23 cellular contexts compared by ENCODE assay signal in the genomic region with DNA sequence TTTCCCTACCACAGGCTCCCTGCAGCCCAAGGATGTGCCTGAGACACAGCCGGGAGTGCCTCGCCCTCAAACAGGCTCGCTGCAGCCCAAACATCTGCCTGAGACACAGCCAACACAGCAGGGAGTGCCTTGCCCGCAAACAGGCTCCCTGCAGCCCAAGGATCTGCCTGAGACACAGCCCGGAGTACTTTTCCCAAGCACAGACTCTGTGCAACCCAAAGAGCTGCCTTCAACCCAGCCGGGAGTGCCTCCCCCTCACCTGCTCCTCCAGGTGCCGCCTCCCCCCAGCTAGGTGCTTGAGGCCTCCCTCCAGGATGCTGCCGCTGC. TPM values are rescaled to one million over a fixed set of nuclear protein-coding genes. Genes with fewer than 3 reads are reported as not detected.
DNase-seq lines count a peak whose midpoint lies in the region; ATAC-seq, FAIRE-seq and TF ChIP-seq lines count a peak whose summit lies in the region.
"Had no signal": no experiment of that assay in that cellular context is flagged by ENCODE, and none has a peak within 500 bp of the region (broad histone marks: within the 10 kb centered on the region; RNA-seq: fewer than 3 reads in every experiment).

No MANE protein-coding gene starts in this region.

- TF ChIP-seq RAD21 in K562 (CRISPR knock-in tag; conservative IDR thresholded peaks at IDR 0.05 in 1 of 2, IDR thresholded peaks at IDR 0.05 in 1 of 2), result no peak

- no peaks in the 10 kb centered on the region for H3K4me1 Mint-ChIP-seq in glutamatergic neuron (ENCODE audit: low read depth, unreplicated experiment)
- no peaks in the 10 kb centered on the region for H3K4me1 Mint-ChIP-seq in activated naive CD4-positive, alpha-beta T cell treated with anti-CD3 and anti-CD28 coated beads, Interleukin-2, amount 10 ng/mL, durations not matched to agents 7 days and 5 days
- H3K4me1 Mint-ChIP-seq: brain; stimulated activated naive CD8-positive, alpha-beta T cell treated with anti-CD3 and anti-CD28 coated beads, Interleukin-15, amount 100 ng/mL, for 72 hours had no signal

- H3K27ac ChIP-seq in K562 (ENCODE audit: extremely low read depth, low read depth, low read length), result no peak overlapping the region
- H3K27ac ChIP-seq: coronary artery, sigmoid colon, transverse colon had no signal

- WGBS in K562 (ENCODE audit: insufficient coverage, low coverage, missing lambda C conversion rate), result 0% methylated on average over 8 of the region's 8 CpGs

- no TSS peak for BruUV-seq in K562 (replicated peaks; lab: Mats Ljungman, UMichigan)

- no peaks in the 10 kb centered on the region for H3K9me3 ChIP-seq in K562 (replicated peaks; ENCODE audit: control insufficient read depth, insufficient read depth, low read depth, low read length)
- H3K9me3 ChIP-seq: sigmoid colon, transverse colon had no signal

- H3K27ac Mint-ChIP-seq in glutamatergic neuron (ENCODE audit: unreplicated experiment), result no peak overlapping the region
- H3K27ac Mint-ChIP-seq in activated naive CD4-positive, alpha-beta T cell treated with anti-CD3 and anti-CD28 coated beads, Interleukin-2, amount 10 ng/mL, durations not matched to agents 7 days and 5 days, result no peak overlapping the region
- H3K27ac Mint-ChIP-seq: brain; stimulated activated naive CD8-positive, alpha-beta T cell treated with anti-CD3 and anti-CD28 coated beads, Interleukin-15, amount 100 ng/mL, for 72 hours; T-helper 1 cell treated with Interleukin-12 subunit alpha and Interleukin-12 subunit beta and Interleukin-4 antibody, amounts not matched to agents 30 μg/mL and 1 μg/mL, for 36 hours had no signal

- no peaks in the 10 kb centered on the region for H3K36me3 Mint-ChIP-seq in glutamatergic neuron (ENCODE audit: unreplicated experiment)
- H3K36me3 Mint-ChIP-seq in activated naive CD4-positive, alpha-beta T cell treated with anti-CD3 and anti-CD28 coated beads, Interleukin-2, amount 10 ng/mL, durations not matched to agents 7 days and 5 days, result no peaks in the 10 kb centered on the region
- H3K36me3 Mint-ChIP-seq: brain had no signal

- TF ChIP-seq POLR2A in K562 (conservative IDR thresholded peaks at IDR 0.05), result no peak

- H3K27me3 ChIP-seq in H7 (ENCODE audit: control insufficient read depth, insufficient read depth, low read length) (peaks cover 2% of the 10 kb centered on the region; the same call in 1 of the 2 replicates), K562 (ENCODE audit: control insufficient read depth in 2 of 2, insufficient read depth in 2 of 2, low read length in 2 of 2) (peaks cover 4 to 57% of the 10 kb centered on the region in 2 experiments; a peak in 4 of 5 replicates)
- H3K27me3 ChIP-seq: sigmoid colon, transverse colon had no signal

- H3K36me3 ChIP-seq in H7 (replicated peaks; ENCODE audit: control insufficient read depth, insufficient read depth, low read length) (no peaks in the 10 kb centered on the region), K562 (ENCODE audit: control insufficient read depth, insufficient read depth, low read length) (no peaks in the 10 kb centered on the region)
- H3K36me3 ChIP-seq: sigmoid colon, transverse colon had no signal

- H3K79me2 ChIP-seq in K562 (ENCODE audit: control insufficient read depth, insufficient read depth, low read length), result no peaks in the 10 kb centered on the region

- in situ Hi-C loops in K562 (cut with MboI), result no loop called here

- peak; percentile 59 for DNase-seq in H7
- no peak for DNase-seq in K562 (ENCODE audit: extremely low read depth in 1 of 4, low spot score in 3 of 4)
- peak; percentile 14 for DNase-seq in glutamatergic neuron
- DNase-seq in sciatic nerve (ENCODE audit: low spot score), result no peak
- no peak for DNase-seq in SHP77 (lab: John Stamatoyannopoulos, UW)
- DNase-seq in activated naive CD4-positive, alpha-beta T cell treated with Interleukin-2 at 50 U/mL for 16 hours, result no peak
- DNase-seq in activated CD4-positive, CD25-positive, alpha-beta regulatory T cell (lab: John Stamatoyannopoulos, UW), result no peak
- no peak for DNase-seq in activated naive CD4-positive, alpha-beta T cell treated with anti-CD3 and anti-CD28 coated beads, Interleukin-2, amount 10 ng/mL, durations not matched to agents 7 days and 5 days
- DNase-seq: activated CD4-positive, alpha-beta T cell treated with anti-CD3 and anti-CD28 coated beads, Interleukin-2, amount 50 U/mL, for 1 hour; GOT3; NCI-H187; NCI-H69; sigmoid colon; stimulated activated naive CD8-positive, alpha-beta T cell treated with anti-CD3 and anti-CD28 coated beads, Interleukin-15, amount 100 ng/mL, for 72 hours; transverse colon had no signal

- no peaks in the 10 kb centered on the region for H3K9me3 Mint-ChIP-seq in glutamatergic neuron (ENCODE audit: unreplicated experiment)
- no peaks in the 10 kb centered on the region for H3K9me3 Mint-ChIP-seq in activated naive CD4-positive, alpha-beta T cell treated with anti-CD3 and anti-CD28 coated beads, Interleukin-2, amount 10 ng/mL, durations not matched to agents 7 days and 5 days
- H3K9me3 Mint-ChIP-seq: brain; stimulated activated naive CD8-positive, alpha-beta T cell treated with anti-CD3 and anti-CD28 coated beads, Interleukin-15, amount 100 ng/mL, for 72 hours; T-helper 1 cell treated with Interleukin-12 subunit alpha and Interleukin-12 subunit beta and Interleukin-4 antibody, amounts not matched to agents 30 μg/mL and 1 μg/mL, for 36 hours had no signal

- TF ChIP-seq EP300 in K562 (IDR thresholded peaks at IDR 0.05; ENCODE audit: low read length), result no peak

- POLR2A ChIA-PET in K562 (lab: Yijun Ruan, JAX), result interaction anchor here (1.9 kb wide), 1 partner anchor 11 kb away, joined by 6 read pairs; no protein-coding TSS in a partner anchor

- H4K20me1 ChIP-seq in K562 (replicated peaks; ENCODE audit: control insufficient read depth, insufficient read depth, low read length), result peaks cover 10% of the 10 kb centered on the region

- peaks cover 5% of the 10 kb centered on the region for H3K27me3 Mint-ChIP-seq in glutamatergic neuron (ENCODE audit: unreplicated experiment)
- H3K27me3 Mint-ChIP-seq in activated naive CD4-positive, alpha-beta T cell treated with anti-CD3 and anti-CD28 coated beads, Interleukin-2, amount 10 ng/mL, durations not matched to agents 7 days and 5 days, result peaks cover 48% of the 10 kb centered on the region
- H3K27me3 Mint-ChIP-seq: stimulated activated naive CD8-positive, alpha-beta T cell treated with anti-CD3 and anti-CD28 coated beads, Interleukin-15, amount 100 ng/mL, for 72 hours had no signal

- no peak overlapping the region for H3K4me2 ChIP-seq in K562 (ENCODE audit: insufficient read depth, low read length)

- no peak overlapping the region for H3K4me3 Mint-ChIP-seq in glutamatergic neuron (ENCODE audit: unreplicated experiment)
- H3K4me3 Mint-ChIP-seq in activated naive CD4-positive, alpha-beta T cell treated with anti-CD3 and anti-CD28 coated beads, Interleukin-2, amount 10 ng/mL, durations not matched to agents 7 days and 5 days, result no peak overlapping the region
- H3K4me3 Mint-ChIP-seq: brain; stimulated activated naive CD8-positive, alpha-beta T cell treated with anti-CD3 and anti-CD28 coated beads, Interleukin-15, amount 100 ng/mL, for 72 hours; T-helper 1 cell treated with Interleukin-12 subunit alpha and Interleukin-12 subunit beta and Interleukin-4 antibody, amounts not matched to agents 30 μg/mL and 1 μg/mL, for 36 hours had no signal

- peak overlapping the region in 1 of 2 experiments; percentile 22; a peak in 1 of 4 replicates for H3K9ac ChIP-seq in K562 (ENCODE audit: insufficient read depth in 1 of 2, low read depth in 2 of 2, low read length in 2 of 2)

- ATAC-seq in K562 (peak; percentile 49; the same call in 2 of the 3 replicates), sciatic nerve (peak; percentile 18)
- ATAC-seq: stimulated activated naive CD8-positive, alpha-beta T cell treated with anti-CD3 and anti-CD28 coated beads, Interleukin-15, amount 100 ng/mL, for 72 hours had no signal

- FAIRE-seq in K562 (lab: Jason Lieb, UNC), result no peak
- FAIRE-seq: D721Med, RCC 7860 had no signal

- no peak overlapping the region for H2AFZ ChIP-seq in K562 (ENCODE audit: low read depth, low read length)

- CTCF ChIA-PET in K562 (lab: Yijun Ruan, JAX; ENCODE audit: low intra/inter-chr PET ratio), result no interaction called here
- CTCF ChIA-PET in activated naive CD4-positive, alpha-beta T cell treated with anti-CD3 and anti-CD28 coated beads, Interleukin-2, amount 10 ng/mL, durations not matched to agents 7 days and 5 days (lab: Charles Lee), result no interaction called here

- H3K9me1 ChIP-seq in K562 (ENCODE audit: control insufficient read depth, insufficient read depth, low read length), result no peaks in the 10 kb centered on the region

- intact Hi-C loops in K562 (cut with micrococcal nuclease) (loop anchor here (5.0 kb wide), 1 partner anchor 102 kb away; no protein-coding TSS in a partner anchor), sciatic nerve (cut with DNase I) (no loop called here)

- H3K4me1 ChIP-seq in K562 (replicated peaks in 1 of 2; ENCODE audit: control insufficient read depth in 2 of 2, insufficient read depth in 2 of 2, low read length in 2 of 2), result no peaks in the 10 kb centered on the region
- H3K4me1 ChIP-seq: sigmoid colon, transverse colon had no signal

- H3K4me3 ChIP-seq in H7 (ENCODE audit: insufficient read depth, low read depth, low read length) (no peak overlapping the region), K562 (no peak overlapping the region)
- H3K4me3 ChIP-seq: coronary artery, sigmoid colon, transverse colon had no signal

- no peak for TF ChIP-seq CTCF in K562 (IDR thresholded peaks at IDR 0.05 in 2 of 3, conservative IDR thresholded peaks at IDR 0.05 in 1 of 3; ENCODE audit: insufficient read depth in 2 of 3, low read depth in 1 of 3, low read length in 3 of 3)
- no peak for TF ChIP-seq CTCF in glutamatergic neuron (IDR thresholded peaks at IDR 0.05; ENCODE audit: partially characterized antibody, unreplicated experiment)

RNA-seq across cellular contexts. Expression of a gene that starts 42.9 kb away (rescaled TPM):
- total RNA-seq in H7 (2014; rRNA removed; shearing (Covaris generic)), result not detected in 2 replicates
- total RNA-seq in K562 (2011; cell fraction: chromatin; rRNA removed; ENCODE audit: low replicate concordance), result not detected in 2 replicates
- total RNA-seq in K562 (2011; cell fraction: nucleolus; rRNA removed), result not detected in 2 replicates
- not detected in 2 replicates for total RNA-seq in K562 (2011; cell fraction: nucleoplasm; rRNA removed)
- not detected in 2 replicates for total RNA-seq in K562 (2014; rRNA removed)
- total RNA-seq in K562 (2014; rRNA removed; fragmentation: Illumina TruSeq; extraction: Trizol), result not detected in 2 replicates
- total RNA-seq in K562 (2015; rRNA removed; fragmentation: Illumina TruSeq; extraction: Trizol), result not detected in 2 replicates
- total RNA-seq in K562 (2021), result not detected in 2 replicates
- polyA plus RNA-seq in K562 (2011; rRNA removed), result not detected in 2 replicates
- polyA plus RNA-seq in K562 (2011; cell fraction: cytosol; rRNA removed), result not detected in 2 replicates
- polyA plus RNA-seq in K562 (2011; cell fraction: nucleus; rRNA removed), result not detected in 2 replicates
- polyA plus RNA-seq in K562 (2012), result 0.07 TPM in 1 of 2 replicates, not detected in the other
- not detected in 2 replicates for polyA plus RNA-seq in K562 (2014; fragmentation: Illumina TruSeq; extraction: Trizol)
- not detected for polyA plus RNA-seq in K562 (2014; fragmentation: Nextera tagmentation; extraction: Ambion mirVana)
- not detected in 2 replicates for polyA plus RNA-seq in K562 (2014; rRNA removed)
- not detected in 2 replicates for polyA minus RNA-seq in K562 (2011; rRNA and poly(A)+ RNA removed)
- not detected in 2 replicates for polyA minus RNA-seq in K562 (2011; cell fraction: cytosol; rRNA and poly(A)+ RNA removed)
- not detected in 2 replicates for polyA minus RNA-seq in K562 (2011; cell fraction: nucleus; rRNA and poly(A)+ RNA removed)
- total RNA-seq in glutamatergic neuron (ENCODE audit: unreplicated experiment), result not detected
- total RNA-seq in sciatic nerve, result not detected
- total RNA-seq: LHCN-M2, posterior vena cava, sigmoid colon, SK-MEL-5, transverse colon had no signal
- polyA plus RNA-seq: sigmoid colon had no signal

RNA-seq across cellular contexts. Expression of a gene that starts 45.9 kb away (rescaled TPM):
- total RNA-seq in H7 (2014; rRNA removed; shearing (Covaris generic)), result not detected in 2 replicates
- total RNA-seq in K562 (2011; cell fraction: chromatin; rRNA removed; ENCODE audit: low replicate concordance), result not detected in 2 replicates
- not detected in 2 replicates for total RNA-seq in K562 (2011; cell fraction: nucleolus; rRNA removed)
- total RNA-seq in K562 (2011; cell fraction: nucleoplasm; rRNA removed), result not detected in 2 replicates
- not detected in 2 replicates for total RNA-seq in K562 (2014; rRNA removed)
- not detected in 2 replicates for total RNA-seq in K562 (2014; rRNA removed; fragmentation: Illumina TruSeq; extraction: Trizol)
- not detected in 2 replicates for total RNA-seq in K562 (2015; rRNA removed; fragmentation: Illumina TruSeq; extraction: Trizol)
- not detected in 2 replicates for total RNA-seq in K562 (2021)
- polyA plus RNA-seq in K562 (2011; rRNA removed), result not detected in 2 replicates
- not detected in 2 replicates for polyA plus RNA-seq in K562 (2011; cell fraction: cytosol; rRNA removed)
- not detected in 2 replicates for polyA plus RNA-seq in K562 (2011; cell fraction: nucleus; rRNA removed)
- not detected in 2 replicates for polyA plus RNA-seq in K562 (2012)
- polyA plus RNA-seq in K562 (2014; fragmentation: Illumina TruSeq; extraction: Trizol), result not detected in 2 replicates
- not detected for polyA plus RNA-seq in K562 (2014; fragmentation: Nextera tagmentation; extraction: Ambion mirVana)
- polyA plus RNA-seq in K562 (2014; rRNA removed), result not detected in 2 replicates
- polyA minus RNA-seq in K562 (2011; rRNA and poly(A)+ RNA removed), result not detected in 2 replicates
- polyA minus RNA-seq in K562 (2011; cell fraction: cytosol; rRNA and poly(A)+ RNA removed), result not detected in 2 replicates
- not detected in 2 replicates for polyA minus RNA-seq in K562 (2011; cell fraction: nucleus; rRNA and poly(A)+ RNA removed)
- total RNA-seq in glutamatergic neuron (ENCODE audit: unreplicated experiment), result not detected
- 0.31 TPM for total RNA-seq in sciatic nerve
- total RNA-seq: LHCN-M2, posterior vena cava, SK-MEL-5, transverse colon had no signal
- polyA plus RNA-seq: sigmoid colon had no signal

Comparison
In these comparisons a context has a peak if more than half of its experiments do, and no peak if none do; other contexts are left out.
1. DNase-seq: peak in H7 (single experiment) and glutamatergic neuron (single experiment); none in K562 (0 of 4), sciatic nerve (single experiment), SHP77 (0 of 2), activated naive CD4-positive, alpha-beta T cell treated with Interleukin-2 at 50 U/mL for 16 hours (single experiment), activated CD4-positive, CD25-positive, alpha-beta regulatory T cell (0 of 4) and activated naive CD4-positive, alpha-beta T cell treated with anti-CD3 and anti-CD28 coated beads, Interleukin-2, amount 10 ng/mL, durations not matched to agents 7 days and 5 days (single experiment).